ENCODE assay signal across 25 cellular contexts in genomic region chr21:46291561-46291960, GRCh38. TPM values are rescaled to one million over a fixed set of nuclear protein-coding genes. Genes with fewer than 3 reads are reported as not detected.
DNase-seq lines count a peak whose midpoint lies in the region; ATAC-seq, FAIRE-seq and TF ChIP-seq lines count a peak whose summit lies in the region.
"Had no signal": no experiment of that assay in that cellular context is flagged by ENCODE, and none has a peak within 500 bp of the region (broad histone marks: within the 10 kb centered on the region; RNA-seq: fewer than 3 reads in every experiment).

No MANE protein-coding gene starts in this region.

- POLR2A ChIA-PET in HepG2 (lab: Yijun Ruan, JAX) = no interaction called here

- H3K9me3 ChIP-seq in HepG2 (ENCODE audit: low read length) = no peaks in the 10 kb centered on the region
- no peaks in the 10 kb centered on the region for H3K9me3 ChIP-seq in right lobe of liver
- no peaks in the 10 kb centered on the region for H3K9me3 ChIP-seq in SK-N-MC (ENCODE audit: low read depth, low read length)
- H3K9me3 ChIP-seq in BE2C = no peaks in the 10 kb centered on the region

- in situ Hi-C loops in HepG2 (cut with HindIII; ENCODE audit: extremely low pct_ligation_motif_present, low pct_unique_long_range_greater_than_20kb) = no loop called here

- FAIRE-seq in HepG2 (lab: Jason Lieb, UNC) = no peak
- FAIRE-seq: HTR-8/SVneo had no signal

- CTCF ChIA-PET in HepG2 (lab: Yijun Ruan, JAX; ENCODE audit: low intra/inter-chr PET ratio, low total read pairs) = no interaction called here

- H3K9ac ChIP-seq in HepG2 (ENCODE audit: insufficient read depth, low read depth, low read length) = no peak overlapping the region
- H3K9ac ChIP-seq in SK-N-MC (ENCODE audit: insufficient read length) = no peak overlapping the region

- H2AFZ ChIP-seq in HepG2 (ENCODE audit: low read length) = no peak overlapping the region

- H3K4me2 ChIP-seq in HepG2 (ENCODE audit: low read depth, low read length) = no peak overlapping the region

- H3K4me3 ChIP-seq in HepG2 (replicated peaks in 1 of 3; ENCODE audit: insufficient read depth in 1 of 3, low read depth in 2 of 3, low read length in 3 of 3) (no peak overlapping the region), right lobe of liver (no peak overlapping the region), SK-N-MC (no peak overlapping the region), BE2C (ENCODE audit: low read depth, low read length) (no peak overlapping the region)
- H3K4me3 ChIP-seq: MG63 had no signal

- no peaks in the 10 kb centered on the region for H3K79me2 ChIP-seq in HepG2 (ENCODE audit: insufficient read depth, low read length)

- TF ChIP-seq EP300 in HepG2 (IDR thresholded peaks at IDR 0.05; ENCODE audit: low read depth in 2 of 2, low read length in 2 of 2) (no peak), HepG2 (CRISPR knock-in tag; IDR thresholded peaks at IDR 0.05; ENCODE audit: borderline replicate concordance) (no peak)

- H3K36me3 ChIP-seq in HepG2 (replicated peaks in 1 of 2; ENCODE audit: control insufficient read depth in 1 of 2, insufficient read depth in 2 of 2, low read length in 2 of 2) = peaks cover 1 to 10% of the 10 kb centered on the region in 2 experiments; a peak in 1 of 5 replicates
- H3K36me3 ChIP-seq in right lobe of liver = no peaks in the 10 kb centered on the region
- peaks cover 12% of the 10 kb centered on the region for H3K36me3 ChIP-seq in SK-N-MC (ENCODE audit: insufficient read depth, low read length)
- peaks cover 11% of the 10 kb centered on the region; the same call in 1 of the 2 replicates for H3K36me3 ChIP-seq in BE2C

- BruUV-seq in HepG2 (replicated peaks; lab: Mats Ljungman, UMichigan) = TSS peak; percentile 11

- H4K20me1 ChIP-seq in HepG2 (ENCODE audit: insufficient read depth, low read length) = no peaks in the 10 kb centered on the region

- H3K27me3 ChIP-seq in HepG2 (ENCODE audit: control insufficient read depth in 1 of 2, insufficient read depth in 2 of 2, low read length in 2 of 2) = no peaks in the 10 kb centered on the region; a peak in 1 of 5 replicates
- H3K27me3 ChIP-seq in right lobe of liver = no peaks in the 10 kb centered on the region
- no peaks in the 10 kb centered on the region for H3K27me3 ChIP-seq in BE2C
- H3K27me3 ChIP-seq: MG63 had no signal

- no peak for TF ChIP-seq POLR2A in HepG2 (IDR thresholded peaks at IDR 0.05; ENCODE audit: insufficient read depth in 1 of 2, low read depth in 2 of 2, low read length in 2 of 2)
- TF ChIP-seq POLR2A in right lobe of liver (IDR thresholded peaks at IDR 0.05) = no peak

- WGBS in HepG2 (ENCODE audit: low lambda C conversion rate) = 97% methylated on average over 2 of the region's 2 CpGs
- 100% methylated on average over 1 of the region's 2 CpGs for WGBS in right lobe of liver (ENCODE audit: insufficient coverage, low coverage, low lambda C conversion rate, missing lambda C conversion rate)

- DNase-seq in HepG2 (ENCODE audit: low spot score) = no peak
- DNase-seq in right lobe of liver = no peak
- no peak for DNase-seq in SK-N-MC (ENCODE audit: low read depth, low spot score)
- no peak for DNase-seq in BE2C
- DNase-seq in putamen (ENCODE audit: low spot score) = no peak
- DNase-seq: ACHN; C1 segment of cervical spinal cord; Calu3; CD8-positive, alpha-beta memory T cell; EL; GF-D8; GOT3; Kasumi-1; MG63; NCI-H1048; NCI-H1436; NCI-H187 treated with DMSO at 0.1 percent for 48 hours; NCI-H2107; NCI-H446 treated with DMSO at 0.1 percent for 48 hours; NCI-H526 treated with DMSO at 0.1 percent for 48 hours; OCI-M1; SW 1271 had no signal

- intact Hi-C loops in HepG2 (cut with micrococcal nuclease; ENCODE audit: unreplicated experiment) = no loop called here
- intact Hi-C loops in right lobe of liver (cut with DNase I) = no loop called here

- TF ChIP-seq RAD21 in HepG2 (CRISPR knock-in tag; IDR thresholded peaks at IDR 0.05) = no peak

- ATAC-seq in HepG2 (no peak), right lobe of liver (no peak)
- ATAC-seq: HCT116, Right ventricle myocardium inferior had no signal

- TF ChIP-seq CTCF in HepG2 (CRISPR knock-in tag; IDR thresholded peaks at IDR 0.05) (no peak), right lobe of liver (IDR thresholded peaks at IDR 0.05) (no peak), BE2C (IDR thresholded peaks at IDR 0.05; ENCODE audit: low read depth, low read length) (no peak)

- H3K4me1 ChIP-seq in HepG2 (ENCODE audit: insufficient read depth, low read length) (peaks cover 46% of the 10 kb centered on the region), right lobe of liver (no peaks in the 10 kb centered on the region), BE2C (no peaks in the 10 kb centered on the region)

- H3K27ac ChIP-seq in HepG2 (ENCODE audit: extremely low read length, insufficient read depth, low read length) (no peak overlapping the region), right lobe of liver (no peak overlapping the region), SK-N-MC (peak overlapping the region; percentile 42; the same call in 1 of the 2 replicates)

RNA-seq across cellular contexts. Expression of gene YBEY, which starts 5.4 kb away (rescaled TPM):
- total RNA-seq in HepG2 (2016; rRNA removed; fragmentation: Illumina TruSeq; extraction: Trizol) = 6.5 and 8.9 TPM in 2 replicates
- total RNA-seq in HepG2 (2016; cell fraction: cytosol; rRNA removed; fragmentation: Illumina TruSeq; extraction: Trizol; ENCODE audit: low read depth) = 2.8 and 4.9 TPM in 2 replicates
- 6.7 and 7.5 TPM in 2 replicates for total RNA-seq in HepG2 (2016; cell fraction: insoluble cytoplasmic fraction; rRNA removed; fragmentation: Illumina TruSeq; extraction: Trizol)
- 4.8 and 5.5 TPM in 2 replicates for total RNA-seq in HepG2 (2016; cell fraction: membrane; rRNA removed; fragmentation: Illumina TruSeq; extraction: Trizol)
- 5.0 and 6.0 TPM in 2 replicates for total RNA-seq in HepG2 (2016; cell fraction: nucleus; rRNA removed; fragmentation: Illumina TruSeq; extraction: Trizol)
- polyA plus RNA-seq in HepG2 (2011; rRNA removed) = 8.3 and 8.9 TPM in 2 replicates
- 6.4 and 8.2 TPM in 2 replicates for polyA plus RNA-seq in HepG2 (2011; cell fraction: cytosol; rRNA removed)
- polyA plus RNA-seq in HepG2 (2011; cell fraction: nucleus; rRNA removed) = 9.0 and 12.5 TPM in 2 replicates
- 7.7 and 8.4 TPM in 2 replicates for polyA plus RNA-seq in HepG2 (2012)
- 2.9 and 3.8 TPM in 2 replicates for polyA plus RNA-seq in HepG2 (2016; cell fraction: cytosol; fragmentation: Illumina TruSeq; extraction: Trizol; ENCODE audit: low read depth)
- 7.5 and 8.5 TPM in 2 replicates for polyA plus RNA-seq in HepG2 (2016; cell fraction: insoluble cytoplasmic fraction; fragmentation: Illumina TruSeq; extraction: Trizol; ENCODE audit: low read depth)
- 3.3 and 4.2 TPM in 2 replicates for polyA plus RNA-seq in HepG2 (2016; cell fraction: membrane; fragmentation: Illumina TruSeq; extraction: Trizol; ENCODE audit: low read depth)
- 10.1 and 10.6 TPM in 2 replicates for polyA plus RNA-seq in HepG2 (2016; cell fraction: nucleus; fragmentation: Illumina TruSeq; extraction: Trizol; ENCODE audit: insufficient read depth, low read depth)
- polyA minus RNA-seq in HepG2 (2011; rRNA and poly(A)+ RNA removed; ENCODE audit: low replicate concordance) = 4.6 and 9.6 TPM in 2 replicates
- polyA minus RNA-seq in HepG2 (2011; cell fraction: cytosol; rRNA and poly(A)+ RNA removed) = 1.9 and 3.3 TPM in 2 replicates
- 14.9 and 15.4 TPM in 2 replicates for polyA minus RNA-seq in HepG2 (2011; cell fraction: nucleus; rRNA and poly(A)+ RNA removed)
- 10 to 100 TPM in 2 of 6 experiments, 1 to 10 TPM in 4; 6.3 to 16.0 (median 7.3) TPM for total RNA-seq in right lobe of liver
- 8.3 TPM for polyA plus RNA-seq in BE2C (2012; ENCODE audit: insufficient read depth, insufficient read length, low read depth)

RNA-seq across cellular contexts. Expression of gene MCM3AP, which starts 6.2 kb away (rescaled TPM):
- 54.7 and 63.5 TPM in 2 replicates for total RNA-seq in HepG2 (2016; rRNA removed; fragmentation: Illumina TruSeq; extraction: Trizol)
- total RNA-seq in HepG2 (2016; cell fraction: cytosol; rRNA removed; fragmentation: Illumina TruSeq; extraction: Trizol; ENCODE audit: low read depth) = 6.1 and 8.7 TPM in 2 replicates
- 52.6 and 60.2 TPM in 2 replicates for total RNA-seq in HepG2 (2016; cell fraction: insoluble cytoplasmic fraction; rRNA removed; fragmentation: Illumina TruSeq; extraction: Trizol)
- total RNA-seq in HepG2 (2016; cell fraction: membrane; rRNA removed; fragmentation: Illumina TruSeq; extraction: Trizol) = 16.9 and 20.2 TPM in 2 replicates
- total RNA-seq in HepG2 (2016; cell fraction: nucleus; rRNA removed; fragmentation: Illumina TruSeq; extraction: Trizol) = 60.4 and 72.1 TPM in 2 replicates
- polyA plus RNA-seq in HepG2 (2011; rRNA removed) = 27.0 and 31.6 TPM in 2 replicates
- 18.8 and 21.4 TPM in 2 replicates for polyA plus RNA-seq in HepG2 (2011; cell fraction: cytosol; rRNA removed)
- polyA plus RNA-seq in HepG2 (2011; cell fraction: nucleus; rRNA removed) = 115 TPM in 2 replicates
- 35.0 and 42.0 TPM in 2 replicates for polyA plus RNA-seq in HepG2 (2012)
- 2.1 and 2.9 TPM in 2 replicates for polyA plus RNA-seq in HepG2 (2016; cell fraction: cytosol; fragmentation: Illumina TruSeq; extraction: Trizol; ENCODE audit: low read depth)
- polyA plus RNA-seq in HepG2 (2016; cell fraction: insoluble cytoplasmic fraction; fragmentation: Illumina TruSeq; extraction: Trizol; ENCODE audit: low read depth) = 37.3 and 48.4 TPM in 2 replicates
- polyA plus RNA-seq in HepG2 (2016; cell fraction: membrane; fragmentation: Illumina TruSeq; extraction: Trizol; ENCODE audit: low read depth) = 4.8 and 5.8 TPM in 2 replicates
- 136 and 140 TPM in 2 replicates for polyA plus RNA-seq in HepG2 (2016; cell fraction: nucleus; fragmentation: Illumina TruSeq; extraction: Trizol; ENCODE audit: insufficient read depth, low read depth)
- polyA minus RNA-seq in HepG2 (2011; rRNA and poly(A)+ RNA removed; ENCODE audit: low replicate concordance) = 55.5 and 59.3 TPM in 2 replicates
- 42.6 and 43.4 TPM in 2 replicates for polyA minus RNA-seq in HepG2 (2011; cell fraction: cytosol; rRNA and poly(A)+ RNA removed)
- 105 and 113 TPM in 2 replicates for polyA minus RNA-seq in HepG2 (2011; cell fraction: nucleus; rRNA and poly(A)+ RNA removed)
- 10 to 100 TPM; 34.4 to 44.6 (median 40.7) TPM for total RNA-seq in right lobe of liver
- polyA plus RNA-seq in BE2C (2012; ENCODE audit: insufficient read depth, insufficient read length, low read depth) = 79.8 TPM

RNA-seq across cellular contexts. Expression of gene C21orf58, which starts 32.1 kb away (rescaled TPM):
- total RNA-seq in HepG2 (2016; rRNA removed; fragmentation: Illumina TruSeq; extraction: Trizol) (3.3 and 6.8 TPM in 2 replicates), right lobe of liver (1 to 10 TPM in 5 of 6 experiments, under 1 TPM in 1; 1.00 to 2.4 (median 1.4) TPM)
- total RNA-seq in HepG2 (2016; cell fraction: cytosol; rRNA removed; fragmentation: Illumina TruSeq; extraction: Trizol; ENCODE audit: low read depth) = 5.2 and 5.5 TPM in 2 replicates
- 2.2 and 7.3 TPM in 2 replicates for total RNA-seq in HepG2 (2016; cell fraction: insoluble cytoplasmic fraction; rRNA removed; fragmentation: Illumina TruSeq; extraction: Trizol)
- total RNA-seq in HepG2 (2016; cell fraction: membrane; rRNA removed; fragmentation: Illumina TruSeq; extraction: Trizol) = 4.4 and 5.0 TPM in 2 replicates
- total RNA-seq in HepG2 (2016; cell fraction: nucleus; rRNA removed; fragmentation: Illumina TruSeq; extraction: Trizol) = 7.9 and 14.5 TPM in 2 replicates
- polyA plus RNA-seq in HepG2 (2011; rRNA removed) = 3.2 and 3.5 TPM in 2 replicates
- polyA plus RNA-seq in HepG2 (2011; cell fraction: cytosol; rRNA removed) = 0.99 and 1.6 TPM in 2 replicates
- 17.6 and 27.7 TPM in 2 replicates for polyA plus RNA-seq in HepG2 (2011; cell fraction: nucleus; rRNA removed)
- polyA plus RNA-seq in HepG2 (2012) = 1.3 and 2.8 TPM in 2 replicates
- 0.69 and 0.97 TPM in 2 replicates for polyA plus RNA-seq in HepG2 (2016; cell fraction: cytosol; fragmentation: Illumina TruSeq; extraction: Trizol; ENCODE audit: low read depth)
- 1.4 and 2.3 TPM in 2 replicates for polyA plus RNA-seq in HepG2 (2016; cell fraction: insoluble cytoplasmic fraction; fragmentation: Illumina TruSeq; extraction: Trizol; ENCODE audit: low read depth)
- polyA plus RNA-seq in HepG2 (2016; cell fraction: membrane; fragmentation: Illumina TruSeq; extraction: Trizol; ENCODE audit: low read depth) = 1.4 and 1.5 TPM in 2 replicates
- polyA plus RNA-seq in HepG2 (2016; cell fraction: nucleus; fragmentation: Illumina TruSeq; extraction: Trizol; ENCODE audit: insufficient read depth, low read depth) = 19.1 and 20.8 TPM in 2 replicates
- 12.3 and 40.6 TPM in 2 replicates for polyA minus RNA-seq in HepG2 (2011; rRNA and poly(A)+ RNA removed; ENCODE audit: low replicate concordance)
- 2.3 and 2.5 TPM in 2 replicates for polyA minus RNA-seq in HepG2 (2011; cell fraction: cytosol; rRNA and poly(A)+ RNA removed)
- 11.2 and 15.3 TPM in 2 replicates for polyA minus RNA-seq in HepG2 (2011; cell fraction: nucleus; rRNA and poly(A)+ RNA removed)
- polyA plus RNA-seq in BE2C (2012; ENCODE audit: insufficient read depth, insufficient read length, low read depth) = 3.7 TPM

RNA-seq across cellular contexts. Expression of gene PCNT, which starts 32.4 kb away (rescaled TPM):
- total RNA-seq in HepG2 (2016; rRNA removed; fragmentation: Illumina TruSeq; extraction: Trizol) (12.2 and 12.4 TPM in 2 replicates), right lobe of liver (10 to 100 TPM in 5 of 6 experiments, 1 to 10 TPM in 1; 9.9 to 18.2 (median 14.1) TPM)
- total RNA-seq in HepG2 (2016; cell fraction: cytosol; rRNA removed; fragmentation: Illumina TruSeq; extraction: Trizol; ENCODE audit: low read depth) = 11.8 and 13.7 TPM in 2 replicates
- total RNA-seq in HepG2 (2016; cell fraction: insoluble cytoplasmic fraction; rRNA removed; fragmentation: Illumina TruSeq; extraction: Trizol) = 9.9 and 13.1 TPM in 2 replicates
- total RNA-seq in HepG2 (2016; cell fraction: membrane; rRNA removed; fragmentation: Illumina TruSeq; extraction: Trizol) = 6.9 and 8.5 TPM in 2 replicates
- total RNA-seq in HepG2 (2016; cell fraction: nucleus; rRNA removed; fragmentation: Illumina TruSeq; extraction: Trizol) = 24.8 and 28.6 TPM in 2 replicates
- polyA plus RNA-seq in HepG2 (2011; rRNA removed) = 5.6 and 7.4 TPM in 2 replicates
- polyA plus RNA-seq in HepG2 (2011; cell fraction: cytosol; rRNA removed) = 2.5 and 3.7 TPM in 2 replicates
- polyA plus RNA-seq in HepG2 (2011; cell fraction: nucleus; rRNA removed) = 25.9 and 37.1 TPM in 2 replicates
- 6.5 and 6.9 TPM in 2 replicates for polyA plus RNA-seq in HepG2 (2012)
- polyA plus RNA-seq in HepG2 (2016; cell fraction: cytosol; fragmentation: Illumina TruSeq; extraction: Trizol; ENCODE audit: low read depth) = 1.0 and 1.4 TPM in 2 replicates
- polyA plus RNA-seq in HepG2 (2016; cell fraction: insoluble cytoplasmic fraction; fragmentation: Illumina TruSeq; extraction: Trizol; ENCODE audit: low read depth) = 8.8 and 9.4 TPM in 2 replicates
- 1.3 and 2.7 TPM in 2 replicates for polyA plus RNA-seq in HepG2 (2016; cell fraction: membrane; fragmentation: Illumina TruSeq; extraction: Trizol; ENCODE audit: low read depth)
- polyA plus RNA-seq in HepG2 (2016; cell fraction: nucleus; fragmentation: Illumina TruSeq; extraction: Trizol; ENCODE audit: insufficient read depth, low read depth) = 46.6 and 55.1 TPM in 2 replicates
- polyA minus RNA-seq in HepG2 (2011; rRNA and poly(A)+ RNA removed; ENCODE audit: low replicate concordance) = 31.0 and 75.2 TPM in 2 replicates
- 4.6 and 7.0 TPM in 2 replicates for polyA minus RNA-seq in HepG2 (2011; cell fraction: cytosol; rRNA and poly(A)+ RNA removed)
- polyA minus RNA-seq in HepG2 (2011; cell fraction: nucleus; rRNA and poly(A)+ RNA removed) = 17.2 and 19.3 TPM in 2 replicates
- polyA plus RNA-seq in BE2C (2012; ENCODE audit: insufficient read depth, insufficient read length, low read depth) = 32.9 TPM
